Comparison of ENCODE assay signal across 1 cellular context in the genomic region with DNA sequence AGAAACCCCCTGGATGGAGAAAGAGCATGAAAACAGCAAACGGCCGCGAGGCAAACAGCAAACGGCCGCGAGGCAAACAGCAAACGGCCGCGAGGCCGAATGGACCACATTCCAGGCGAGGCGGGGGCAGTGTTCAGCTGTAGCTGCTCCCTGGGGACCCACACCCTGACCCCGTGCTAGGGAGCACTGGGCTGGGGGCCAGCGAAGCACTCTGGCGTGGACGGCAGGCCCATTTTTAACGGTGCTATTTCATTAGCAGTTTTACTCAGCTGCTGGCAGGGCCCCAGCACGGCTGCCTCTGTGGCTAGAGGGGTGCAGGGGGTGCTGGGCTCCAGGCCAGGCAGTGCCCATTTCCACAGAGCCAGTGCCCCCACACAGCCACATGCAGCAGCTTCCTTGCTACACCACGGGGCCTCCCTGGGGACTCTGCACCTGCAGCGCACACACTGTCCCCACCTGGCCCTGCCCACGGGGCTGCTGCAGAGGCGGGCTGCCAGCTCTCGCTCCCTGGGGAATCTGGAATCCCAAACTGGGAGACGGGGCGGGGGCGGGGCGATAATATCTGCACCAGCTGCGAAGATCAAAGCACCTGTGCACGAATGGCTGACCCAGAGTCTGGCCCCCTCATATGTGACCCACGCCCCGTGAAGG.
A peak's percentile ranks its signal among the peaks of the same experiment; 100 is the strongest.
TF ChIP-seq lines count a peak whose summit lies in the region.

No MANE protein-coding gene starts in this region.

TF ChIP-seq in liver, 16 proteins besides CTCF, POLR2A, EP300 and RAD21:
- no peak for TF ChIP-seq EGR1 (IDR thresholded peaks at IDR 0.05; ENCODE audit: low read depth in 2 of 2)
- TF ChIP-seq NR2F2 (IDR thresholded peaks at IDR 0.05): peak; percentile 44
